8 cellular contexts compared by ENCODE assay signal in the genomic region with DNA sequence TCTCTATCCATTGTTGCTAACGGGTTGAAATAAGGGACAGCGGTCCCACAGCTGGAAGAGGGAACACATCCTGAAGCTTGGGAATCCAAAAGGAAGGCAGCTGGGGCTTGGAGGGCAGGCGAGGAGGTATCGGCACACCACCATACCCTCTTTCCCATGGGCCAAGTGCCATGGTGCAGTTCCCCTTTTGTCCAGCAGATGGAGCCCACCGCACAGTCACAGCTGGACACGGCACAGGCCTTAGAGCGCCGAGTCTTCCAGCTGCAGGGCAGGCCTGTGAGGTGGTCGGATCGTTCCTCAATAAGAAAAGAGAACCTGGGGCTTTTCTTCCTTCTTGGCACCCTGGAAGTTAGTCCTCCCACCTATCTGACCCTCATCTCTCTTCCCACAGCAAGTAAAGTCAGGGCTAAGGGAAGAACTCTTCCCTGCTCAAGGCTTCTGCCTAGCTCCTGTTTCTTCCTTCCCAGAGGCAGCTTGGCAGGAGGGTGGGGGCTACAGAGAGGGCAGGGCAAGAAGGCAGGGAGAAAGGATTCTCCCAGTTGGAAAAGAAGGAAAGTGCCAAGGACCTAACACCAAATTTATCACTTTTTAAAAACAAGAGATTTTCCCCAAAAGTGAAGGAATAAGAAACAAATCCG. TPM values are rescaled to one million over a fixed set of nuclear protein-coding genes. Genes with fewer than 3 reads are reported as not detected.
A peak's percentile ranks its signal among the peaks of the same experiment; 100 is the strongest.
DNase-seq lines count a peak whose midpoint lies in the region; ATAC-seq and TF ChIP-seq lines count a peak whose summit lies in the region.

No MANE protein-coding gene starts in this region.

- H3K14ac ChIP-seq in neuronal stem cell (ENCODE audit: low read length), result no peak overlapping the region

- H2BK15ac ChIP-seq in neuronal stem cell (ENCODE audit: low read length), result no peak overlapping the region

- H2BK5ac ChIP-seq in neuronal stem cell (ENCODE audit: low read length), result no peak overlapping the region

- peak; percentile 99 for TF ChIP-seq CTCF in fibroblast of pulmonary artery (IDR thresholded peaks at IDR 0.05; ENCODE audit: low read length, missing control alignments)

- H3K4me1 ChIP-seq in neuronal stem cell (ENCODE audit: control insufficient read depth in 2 of 2, insufficient read depth in 1 of 2, low read depth in 1 of 2, low read length in 2 of 2), result peaks cover 0 to 19% of the 10 kb centered on the region in 2 donors

- no peak overlapping the region for H4K8ac ChIP-seq in neuronal stem cell (ENCODE audit: low read depth, low read length)

- no peak overlapping the region for H3K23ac ChIP-seq in neuronal stem cell (ENCODE audit: low read depth, low read length, poor library complexity)

- H3K9me3 ChIP-seq in neuronal stem cell (replicated peaks in 1 of 2; ENCODE audit: control insufficient read depth in 2 of 2, insufficient read depth in 1 of 2, low read depth in 1 of 2, low read length in 2 of 2), result no peaks in the 10 kb centered on the region

- H3K36me3 ChIP-seq in neuronal stem cell (replicated peaks in 1 of 2; ENCODE audit: control insufficient read depth in 2 of 2, insufficient read depth in 2 of 2, low read length in 2 of 2), result no peaks in the 10 kb centered on the region

- no peak overlapping the region for H3K27ac Mint-ChIP-seq in activated T-cell treated with anti-CD3 and anti-CD28 coated beads, Interleukin-2, amount 50 U/mL, for 24 hours

- H3K18ac ChIP-seq in neuronal stem cell (ENCODE audit: low read length), result no peak overlapping the region

- H3K4me2 ChIP-seq in neuronal stem cell (ENCODE audit: insufficient read depth, low read length, poor library complexity, severe bottlenecking), result no peak overlapping the region

- no peak overlapping the region for H3K4me3 ChIP-seq in fibroblast of pulmonary artery (replicated peaks; ENCODE audit: low read depth, low read length)
- no peak overlapping the region for H3K4me3 ChIP-seq in neuronal stem cell (ENCODE audit: low read length in 2 of 2)

- peak; percentile 77 for DNase-seq in Caki2 (ENCODE audit: low read depth)
- peak; percentile 93 for DNase-seq in OCI-M1 (lab: John Stamatoyannopoulos, UW)
- DNase-seq in activated T-cell treated with anti-CD3 and anti-CD28 coated beads, Interleukin-2, amount 50 U/mL, for 24 hours, result peak; percentile 91
- DNase-seq in fibroblast of pulmonary artery (ENCODE audit: low read depth), result peak; percentile 77
- DNase-seq in neuronal stem cell (ENCODE audit: low spot score), result peak; percentile 83
- peak; percentile 55 for DNase-seq in stromal cell of bone marrow (ENCODE audit: low read depth)

- H3K27ac ChIP-seq in neuronal stem cell (replicated peaks; ENCODE audit: low read length), result no peak overlapping the region

- in situ Hi-C loops in Caki2 (cut with HindIII; ENCODE audit: low pct_unique_long_range_greater_than_20kb, low sequenced_read_pairs), result no loop called here

- no peak overlapping the region for H3K9ac ChIP-seq in neuronal stem cell (ENCODE audit: low read depth, low read length, poor library complexity)

- H3K9me3 Mint-ChIP-seq in activated T-cell treated with anti-CD3 and anti-CD28 coated beads, Interleukin-2, amount 50 U/mL, for 24 hours, result no peaks in the 10 kb centered on the region

- peaks cover 8% of the 10 kb centered on the region for H3K27me3 Mint-ChIP-seq in activated T-cell treated with anti-CD3 and anti-CD28 coated beads, Interleukin-2, amount 50 U/mL, for 24 hours

- H2BK120ac ChIP-seq in neuronal stem cell (ENCODE audit: low read depth, low read length), result no peak overlapping the region

- H2AFZ ChIP-seq in neuronal stem cell (ENCODE audit: low read length), result peak overlapping the region; percentile 64

- no peak overlapping the region for H4K91ac ChIP-seq in neuronal stem cell (ENCODE audit: low read depth, low read length, poor library complexity)

- H3K36me3 Mint-ChIP-seq in activated T-cell treated with anti-CD3 and anti-CD28 coated beads, Interleukin-2, amount 50 U/mL, for 24 hours (ENCODE audit: low read depth), result peaks cover 29% of the 10 kb centered on the region

- WGBS in neuronal stem cell (ENCODE audit: extremely low coverage in 2 of 2, insufficient read length in 2 of 2, insufficient replicate concordance in 1 of 2), 2 donors, result no CpG with 5 or more reads among the region's 11 CpGs

- H3K4me1 Mint-ChIP-seq in activated T-cell treated with anti-CD3 and anti-CD28 coated beads, Interleukin-2, amount 50 U/mL, for 24 hours (ENCODE audit: low read depth), result peaks cover 4% of the 10 kb centered on the region

- no peak overlapping the region for H2BK12ac ChIP-seq in neuronal stem cell (ENCODE audit: low read length)

- H2AK5ac ChIP-seq in neuronal stem cell (ENCODE audit: low read depth, low read length), result no peak overlapping the region

- no peak overlapping the region for H3K4me3 Mint-ChIP-seq in activated T-cell treated with anti-CD3 and anti-CD28 coated beads, Interleukin-2, amount 50 U/mL, for 24 hours

- no peak overlapping the region for H3K4ac ChIP-seq in neuronal stem cell (ENCODE audit: low read length)

- ATAC-seq in GM19395 (IDR thresholded peaks at IDR 0.05; ENCODE audit: unreplicated experiment), result peak; percentile 99
- peak; percentile 88 for ATAC-seq in HG03439 (IDR thresholded peaks at IDR 0.05; ENCODE audit: unreplicated experiment)

- no peaks in the 10 kb centered on the region for H3K79me1 ChIP-seq in neuronal stem cell (ENCODE audit: low read depth, low read length)

- H3K27me3 ChIP-seq in neuronal stem cell (ENCODE audit: control insufficient read depth in 3 of 3, insufficient read depth in 3 of 3, low read depth in 1 of 3, low read length in 3 of 3), result peaks cover 0 to 16% (median 0%) of the 10 kb centered on the region in 3 experiments

RNA-seq across cellular contexts. Expression of a gene that starts 8.6 kb away (rescaled TPM):
- total RNA-seq in Caki2 (2014; rRNA removed; shearing (Covaris generic); ENCODE audit: low replicate concordance), result 6.6 and 9.2 TPM in 2 replicates
- 23.3 TPM for polyA plus RNA-seq in neuronal stem cell (2013, experiment 1 of 2)
- polyA plus RNA-seq in neuronal stem cell (2013, experiment 2 of 2), result 25.6 TPM

RNA-seq across cellular contexts. Expression of a gene that starts 30.4 kb away (rescaled TPM):
- total RNA-seq in Caki2 (2014; rRNA removed; shearing (Covaris generic); ENCODE audit: low replicate concordance), result 0.64 TPM in 1 of 2 replicates, not detected in the other
- polyA plus RNA-seq in neuronal stem cell (2013, experiment 1 of 2), result 3.9 TPM
- 4.1 TPM for polyA plus RNA-seq in neuronal stem cell (2013, experiment 2 of 2)

RNA-seq across cellular contexts. Expression of a gene that starts 54.9 kb away (rescaled TPM):
- not detected in 2 replicates for total RNA-seq in Caki2 (2014; rRNA removed; shearing (Covaris generic); ENCODE audit: low replicate concordance)
- polyA plus RNA-seq in neuronal stem cell (2013, experiment 1 of 2), result not detected
- not detected for polyA plus RNA-seq in neuronal stem cell (2013, experiment 2 of 2)
